10 cellular contexts compared by ENCODE assay signal in the genomic region with DNA sequence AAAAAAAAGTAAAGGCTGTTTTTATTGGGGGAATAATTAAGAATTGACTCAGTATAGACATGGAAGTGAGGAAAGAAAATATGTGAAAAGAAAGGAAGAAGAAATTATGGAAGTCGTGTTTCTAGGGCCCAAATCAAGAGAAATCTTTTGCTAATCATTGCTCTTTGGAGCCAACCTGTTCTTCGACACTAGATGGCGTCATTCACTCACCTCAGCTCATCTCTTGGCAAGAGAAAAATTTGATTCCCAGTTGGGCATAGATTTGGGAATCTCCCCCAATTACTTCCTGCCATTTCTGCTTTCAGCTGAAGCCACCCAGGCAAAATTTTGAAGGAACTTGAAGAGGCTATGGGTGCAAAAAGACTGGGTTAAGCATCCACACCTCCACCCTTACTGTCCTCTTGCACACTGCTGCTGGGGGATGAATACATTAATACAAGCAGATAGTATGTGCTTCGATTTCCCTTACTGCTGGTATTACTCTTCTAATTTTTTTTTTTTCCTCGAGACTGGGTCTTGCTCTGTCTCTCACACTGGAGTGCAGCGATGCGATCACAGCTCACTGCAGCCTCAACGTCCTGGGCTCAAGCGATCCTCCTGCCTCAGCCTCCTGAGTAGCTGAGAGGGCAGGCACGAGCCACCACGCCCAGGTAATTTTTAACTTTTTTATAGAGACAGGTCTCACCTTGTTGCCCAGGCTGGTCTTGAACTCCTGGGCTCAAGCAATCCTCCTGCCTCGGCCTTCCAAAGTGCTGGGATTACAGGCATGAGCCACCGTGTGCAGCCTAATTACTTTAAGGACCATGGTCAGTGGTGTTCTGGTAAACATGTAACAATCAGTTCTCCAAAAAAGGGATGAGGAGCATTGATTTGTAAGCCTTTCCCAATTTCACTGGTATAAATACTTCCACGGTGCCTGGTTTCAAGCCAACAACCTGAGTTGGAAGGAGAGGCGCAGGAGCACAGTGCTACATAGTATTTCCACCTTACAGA. TPM values are rescaled to one million over a fixed set of nuclear protein-coding genes. Genes with fewer than 3 reads are reported as not detected.
A peak's percentile ranks its signal among the peaks of the same experiment; 100 is the strongest.
DNase-seq lines count a peak whose midpoint lies in the region; ATAC-seq, FAIRE-seq and TF ChIP-seq lines count a peak whose summit lies in the region.
"Had no signal": no experiment of that assay in that cellular context is flagged by ENCODE, and none has a peak within 500 bp of the region (broad histone marks: within the 10 kb centered on the region; RNA-seq: fewer than 3 reads in every experiment).

No MANE protein-coding gene starts in this region.

- peaks cover 17% of the 10 kb centered on the region for H3K36me3 ChIP-seq in GM23338 (ENCODE audit: insufficient read depth)
- H3K36me3 ChIP-seq in mammary epithelial cell (ENCODE audit: insufficient read depth, low read length) = peaks cover 9% of the 10 kb centered on the region
- H3K36me3 ChIP-seq in left lung = peaks cover 0 to 29% of the 10 kb centered on the region in 2 donors

- H3K9me2 ChIP-seq in GM23338 (ENCODE audit: insufficient read depth) = no peaks in the 10 kb centered on the region

- no peaks in the 10 kb centered on the region for H3K27me3 ChIP-seq in GM23338 (ENCODE audit: insufficient read depth)
- no peaks in the 10 kb centered on the region for H3K27me3 ChIP-seq in mammary epithelial cell (ENCODE audit: insufficient read depth, low read length)
- no peaks in the 10 kb centered on the region for H3K27me3 ChIP-seq in left lung

- H3F3A ChIP-seq in GM23338 (replicated peaks; ENCODE audit: low read depth) = peaks cover 8% of the 10 kb centered on the region; the same call in 1 of the 2 replicates

- no peaks in the 10 kb centered on the region for H3K9me3 ChIP-seq in mammary epithelial cell (replicated peaks; ENCODE audit: insufficient read depth, low read length)
- no peaks in the 10 kb centered on the region for H3K9me3 ChIP-seq in left lung

- peaks cover 10% of the 10 kb centered on the region for H3K9me3 Mint-ChIP-seq in GM23338
- H3K9me3 Mint-ChIP-seq in stimulated activated memory B cell treated with anti-CD40 and anti-IgM and Interleukin-4, amounts not matched to agents 10 μg/mL and 1 μg/mL and 100 μg/mL, for 72 hours = peaks cover 2% of the 10 kb centered on the region

- CTCF ChIA-PET in mammary epithelial cell (lab: Charles Lee; ENCODE audit: low non-redundant PET) = no interaction called here

- dilution Hi-C loops in mammary epithelial cell (cut with HindIII; ENCODE audit: low sequenced_read_pairs) = no loop called here

- FAIRE-seq in D721Med (lab: Jason Lieb, UNC) = no peak
- FAIRE-seq: TTC549 had no signal

- no peak overlapping the region for H3K27ac ChIP-seq in GM23338 (ENCODE audit: low read depth)
- H3K27ac ChIP-seq in mammary epithelial cell (ENCODE audit: insufficient read depth, low read depth, low read length) = no peak overlapping the region
- no peak overlapping the region for H3K27ac ChIP-seq in left lung

- peaks cover 10% of the 10 kb centered on the region for H3K27me3 Mint-ChIP-seq in GM23338 (ENCODE audit: insufficient read depth, low read depth, poor library complexity)
- H3K27me3 Mint-ChIP-seq in stimulated activated memory B cell treated with anti-CD40 and anti-IgM and Interleukin-4, amounts not matched to agents 10 μg/mL and 1 μg/mL and 100 μg/mL, for 72 hours = no peaks in the 10 kb centered on the region

- H3K27ac Mint-ChIP-seq in GM23338 = no peak overlapping the region
- no peak overlapping the region for H3K27ac Mint-ChIP-seq in stimulated activated memory B cell treated with anti-CD40 and anti-IgM and Interleukin-4, amounts not matched to agents 10 μg/mL and 1 μg/mL and 100 μg/mL, for 72 hours

- peaks cover 6% of the 10 kb centered on the region; the same call in 1 of the 2 replicates for H4K20me1 ChIP-seq in GM23338 (replicated peaks; ENCODE audit: insufficient read depth)
- no peaks in the 10 kb centered on the region for H4K20me1 ChIP-seq in mammary epithelial cell (ENCODE audit: insufficient read depth, low read length)

- H3K9ac ChIP-seq in mammary epithelial cell (ENCODE audit: insufficient read depth, low read length) = no peak overlapping the region

- intact Hi-C loops in mammary epithelial cell (cut with micrococcal nuclease) = loop anchor here (1.0 to 5.0 kb wide), 2 partner anchors 122 to 313 kb away; no protein-coding TSS in a partner anchor
- intact Hi-C loops in left lung (cut with DNase I) = loop anchor here in 1 of 2 donors (10.0 kb wide), 1 partner anchor 125 kb away; no protein-coding TSS in a partner anchor
- intact Hi-C loops in posterior cingulate gyrus (cut with DNase I) = no loop called here

- in situ Hi-C loops in mammary epithelial cell (cut with MboI; ENCODE audit: low sequenced_read_pairs in 2 of 2) = loop anchor here in 1 of 2 donors (10.0 to 25.0 kb wide), 2 partner anchors 127 to 315 kb away; no protein-coding TSS in a partner anchor

- BruUV-seq in mammary epithelial cell (replicated peaks; lab: Mats Ljungman, UMichigan) = no TSS peak

- H3K4me3 Mint-ChIP-seq in GM23338 = no peak overlapping the region
- H3K4me3 Mint-ChIP-seq in stimulated activated memory B cell treated with anti-CD40 and anti-IgM and Interleukin-4, amounts not matched to agents 10 μg/mL and 1 μg/mL and 100 μg/mL, for 72 hours = no peak overlapping the region

- ATAC-seq in GM23338 (peak; percentile 69), left lung (peak; percentile 83), HG02870 (IDR thresholded peaks at IDR 0.05; ENCODE audit: unreplicated experiment) (no peak)
- no peak for ATAC-seq in stimulated activated memory B cell treated with anti-CD40 and anti-IgM and Interleukin-4, amounts not matched to agents 10 μg/mL and 1 μg/mL and 100 μg/mL, for 72 hours

- H3K4me1 Mint-ChIP-seq in GM23338 = no peaks in the 10 kb centered on the region
- H3K4me1 Mint-ChIP-seq in stimulated activated memory B cell treated with anti-CD40 and anti-IgM and Interleukin-4, amounts not matched to agents 10 μg/mL and 1 μg/mL and 100 μg/mL, for 72 hours = peaks cover 7% of the 10 kb centered on the region

- TF ChIP-seq CTCF in D721Med (IDR thresholded peaks at IDR 0.05; ENCODE audit: insufficient read depth, missing control alignments) (peak; percentile 83), GM23338 (conservative IDR thresholded peaks at IDR 0.05; ENCODE audit: low read depth in 2 of 2) (peak; percentile 81 to 87), mammary epithelial cell (conservative IDR thresholded peaks at IDR 0.05 in 1 of 2, IDR thresholded peaks at IDR 0.05 in 1 of 2; ENCODE audit: extremely low read depth in 1 of 2, insufficient read depth in 1 of 2, low read depth in 1 of 2, low read length in 2 of 2) (peak; percentile 73 to 79), left lung (IDR thresholded peaks at IDR 0.05) (peak; percentile 54 to 56)

- peaks cover 52% of the 10 kb centered on the region for H3K36me3 Mint-ChIP-seq in GM23338 (ENCODE audit: low read depth)
- peaks cover 24% of the 10 kb centered on the region for H3K36me3 Mint-ChIP-seq in stimulated activated memory B cell treated with anti-CD40 and anti-IgM and Interleukin-4, amounts not matched to agents 10 μg/mL and 1 μg/mL and 100 μg/mL, for 72 hours

- H3K4me3 ChIP-seq in GM23338 = no peak overlapping the region
- H3K4me3 ChIP-seq in mammary epithelial cell (replicated peaks in 1 of 3; ENCODE audit: insufficient read depth in 1 of 3, low read depth in 2 of 3, low read length in 3 of 3) = no peak overlapping the region
- no peak overlapping the region for H3K4me3 ChIP-seq in left lung

- no peak overlapping the region for H2AFZ ChIP-seq in GM23338
- H2AFZ ChIP-seq in mammary epithelial cell (ENCODE audit: low read depth, low read length) = no peak overlapping the region

- H3K4me2 ChIP-seq in GM23338 (no peak overlapping the region), mammary epithelial cell (ENCODE audit: insufficient read depth, low read depth, low read length) (no peak overlapping the region)

- no peaks in the 10 kb centered on the region for H3K4me1 ChIP-seq in GM23338 (ENCODE audit: insufficient read depth)
- H3K4me1 ChIP-seq in mammary epithelial cell (ENCODE audit: insufficient read depth, low read length) = no peaks in the 10 kb centered on the region
- no peaks in the 10 kb centered on the region for H3K4me1 ChIP-seq in left lung

- H3K79me2 ChIP-seq in GM23338 (replicated peaks; ENCODE audit: insufficient read depth) (no peaks in the 10 kb centered on the region), mammary epithelial cell (ENCODE audit: insufficient read depth, low read length) (no peaks in the 10 kb centered on the region)

- 69% methylated on average over 14 of the region's 15 CpGs for WGBS in mammary epithelial cell (ENCODE audit: low coverage, missing lambda C conversion rate)

- DNase-seq in D721Med (ENCODE audit: insufficient read length, low spot score) = peak; percentile 29
- DNase-seq in GM23338 (ENCODE audit: low spot score) = peak; percentile 76
- DNase-seq in NCI-H748 treated with DMSO at 0.1 percent for 48 hours (lab: John Stamatoyannopoulos, UW) = peak; percentile 19
- DNase-seq in mammary epithelial cell = peak; percentile 34
- no peak for DNase-seq in left lung
- no peak for DNase-seq in posterior cingulate gyrus
- DNase-seq: right cardiac atrium had no signal

TF ChIP-seq in GM23338, 12 proteins besides CTCF, POLR2A, EP300 and RAD21 (continues in another document):
- TF ChIP-seq CREB1 (CRISPR knock-in tag; IDR thresholded peaks at IDR 0.05; ENCODE audit: low read depth) = no peak
- TF ChIP-seq ZNF114 (CRISPR knock-in tag; IDR thresholded peaks at IDR 0.05) = no peak

RNA-seq across cellular contexts. Expression of a gene that starts 13.5 kb away (rescaled TPM):
- total RNA-seq in GM23338 (2014; rRNA removed; shearing (Covaris generic)) = 131 and 165 TPM in 2 replicates
- polyA plus RNA-seq in GM23338 (2016; fragmentation: Nextera tagmentation; extraction: Ambion mirVana) (105 and 116 TPM in 2 replicates), mammary epithelial cell (125 TPM)
- total RNA-seq in mammary epithelial cell (100 to 1,000 TPM in 1 of 2 donors, 10 to 100 TPM in 1; 55.0 to 100 TPM), left lung (10 to 100 TPM; 50.8 to 79.4 TPM)
- 42.1 TPM for polyA minus RNA-seq in mammary epithelial cell

Comparison
In these comparisons a context has a peak if more than half of its experiments do, and no peak if none do; other contexts are left out.
1. DNase-seq: peak in D721Med (single experiment), GM23338 (single experiment), NCI-H748 treated with DMSO at 0.1 percent for 48 hours (single experiment) and mammary epithelial cell (single experiment); none in left lung (0 of 2) and posterior cingulate gyrus (0 of 10).
2. ATAC-seq: peak in GM23338 (single experiment) and left lung (single experiment); none in HG02870 (single experiment) and stimulated activated memory B cell treated with anti-CD40 and anti-IgM and Interleukin-4, amounts not matched to agents 10 μg/mL and 1 μg/mL and 100 μg/mL, for 72 hours (single experiment).
3. Peak in every context shown above with its lines, with median percentiles within 50 percentile points of each other: CTCF ChIP-seq.